In the genomic region with DNA sequence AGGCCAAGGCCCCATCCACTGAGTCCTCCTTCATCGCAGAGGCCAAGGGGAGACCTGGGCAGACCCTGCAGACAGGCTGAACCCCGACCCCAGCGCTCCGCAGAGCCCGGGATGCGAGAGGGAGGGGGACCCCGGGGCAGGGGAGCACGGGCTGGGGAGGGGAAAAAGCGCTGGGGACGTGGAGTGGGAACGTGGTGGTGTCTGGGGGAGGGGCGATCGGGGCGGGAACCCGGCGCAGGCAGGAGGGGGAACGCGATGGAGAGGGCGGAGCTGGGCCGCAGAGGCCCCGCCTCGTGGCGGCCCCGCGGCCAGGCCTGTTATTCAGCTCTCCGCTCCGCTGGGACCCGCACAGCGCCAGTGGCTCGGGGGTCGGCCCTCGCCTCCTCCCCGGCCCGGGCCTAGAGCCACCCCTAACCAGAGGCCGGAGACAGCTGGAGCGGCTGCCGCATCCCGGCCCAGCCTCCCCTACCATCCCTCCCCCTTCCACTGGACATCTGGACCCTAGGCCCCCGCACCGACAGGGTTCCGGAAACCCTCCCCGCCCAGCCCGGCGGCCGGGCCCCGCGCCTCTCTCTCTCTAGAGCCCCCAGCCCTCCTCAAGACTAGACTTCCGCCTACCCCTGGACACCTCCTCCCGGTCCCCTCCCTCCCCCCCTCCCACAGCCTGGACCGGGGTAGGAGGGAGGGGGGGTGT, we compare ENCODE assay signal across 8 cellular contexts. TPM values are rescaled to one million over a fixed set of nuclear protein-coding genes. Genes with fewer than 3 reads are reported as not detected.
DNase-seq lines count a peak whose midpoint lies in the region; ATAC-seq and TF ChIP-seq lines count a peak whose summit lies in the region.

Gene ARHGEF25, plus strand, starts transcription at position 320 of the 694 bp plus-strand sequence. CDS start 460 bp downstream, outside the sequence.

- peak within 1 kb of the TSS; percentile 79 for H3K4me2 ChIP-seq in parathyroid adenoma (ENCODE audit: low read length)

- H3K9ac ChIP-seq in adipocyte (ENCODE audit: low read length) (peak within 1 kb of the TSS; percentile 67), parathyroid adenoma (peak within 1 kb of the TSS; percentile 37)

- H3K27ac ChIP-seq in heart left ventricle, result peak within 1 kb of the TSS; percentile 43 to 96 (median 85)
- H3K27ac ChIP-seq in parathyroid adenoma, result peak within 1 kb of the TSS; percentile 17

- peak; percentile 64 for DNase-seq in GM06990 (ENCODE audit: extremely low read depth, insufficient read length)
- peak; percentile 81 for DNase-seq in adipocyte (ENCODE audit: low read depth)
- DNase-seq in heart left ventricle, result peak; percentile 87 to 91 (median 88)
- DNase-seq in KG1 (lab: John Stamatoyannopoulos, UW), result no peak
- DNase-seq in foreskin melanocyte, result no peak

- TF ChIP-seq CTCF in GM06990 (IDR thresholded peaks at IDR 0.05; ENCODE audit: insufficient read depth, low read length, poor library complexity, severe bottlenecking), result no peak
- no peak for TF ChIP-seq CTCF in heart left ventricle (IDR thresholded peaks at IDR 0.05)
- TF ChIP-seq CTCF in parathyroid adenoma (IDR thresholded peaks at IDR 0.05), result no peak

- peak in 1 of 2 donors; percentile 89 for TF ChIP-seq POLR2A in heart left ventricle (IDR thresholded peaks at IDR 0.05)

- H3K4me3 ChIP-seq in GM06990 (replicated peaks; ENCODE audit: low read depth, low read length) (peak within 1 kb of the TSS; percentile 66), adipocyte (ENCODE audit: low read length) (peak within 1 kb of the TSS; percentile 66), heart left ventricle (peak within 1 kb of the TSS; percentile 59 to 83 (median 70)), parathyroid adenoma (ENCODE audit: low read depth, low read length) (peak within 1 kb of the TSS; percentile 65)

- WGBS in heart left ventricle, 4 donors, result 0 to 2% (median 1%) methylated on average over 19 to 50 of the region's 50 CpGs

- peak within 1 kb of the TSS; percentile 90 for H2AFZ ChIP-seq in parathyroid adenoma

- no peaks in the 10 kb centered on the region for H3K27me3 ChIP-seq in GM06990 (replicated peaks; ENCODE audit: control insufficient read depth, insufficient read depth, low read length)
- peaks cover 37% of the 10 kb centered on the region for H3K27me3 ChIP-seq in adipocyte (replicated peaks; ENCODE audit: control insufficient read depth, insufficient read depth, low read length)
- peaks cover 0 to 25% (median 0%) of the 10 kb centered on the region in 9 donors for H3K27me3 ChIP-seq in heart left ventricle
- no peaks in the 10 kb centered on the region for H3K27me3 ChIP-seq in parathyroid adenoma (ENCODE audit: control insufficient read depth, insufficient read depth, low read length)

- H3K79me2 ChIP-seq in parathyroid adenoma, result no peaks in the 10 kb centered on the region

- peak; percentile 44 for ATAC-seq in HG02884 (IDR thresholded peaks at IDR 0.05; ENCODE audit: unreplicated experiment)
- ATAC-seq in heart left ventricle, result peak; percentile 49 to 90 (median 88)

- H3K9me3 ChIP-seq in adipocyte (ENCODE audit: control insufficient read depth, low read length) (no peaks in the 10 kb centered on the region), heart left ventricle (no peaks in the 10 kb centered on the region), parathyroid adenoma (ENCODE audit: control insufficient read depth, low read length) (no peaks in the 10 kb centered on the region)

- H3K36me3 ChIP-seq in GM06990 (ENCODE audit: control insufficient read depth, insufficient read depth, low read length) (peaks cover 4% of the 10 kb centered on the region), adipocyte (ENCODE audit: control insufficient read depth, insufficient read depth, low read length, severe bottlenecking) (no peaks in the 10 kb centered on the region), heart left ventricle (peaks cover 0 to 47% (median 18%) of the 10 kb centered on the region in 9 donors), parathyroid adenoma (ENCODE audit: control insufficient read depth, insufficient read depth, low read length) (no peaks in the 10 kb centered on the region)

- H3K4me1 ChIP-seq in adipocyte (ENCODE audit: control insufficient read depth, insufficient read depth, low read length) (peaks cover 14% of the 10 kb centered on the region), heart left ventricle (peaks cover 0 to 77% (median 21%) of the 10 kb centered on the region in 12 donors), parathyroid adenoma (peaks cover 4% of the 10 kb centered on the region)

- intact Hi-C loops in heart left ventricle (cut with DNase I), result no loop called here

TF ChIP-seq in PFSK-1, 5 proteins besides CTCF, POLR2A, EP300 and RAD21:
- peak; percentile 56; the same call in 1 of the 2 replicates for TF ChIP-seq POLR2AphosphoS5 (IDR thresholded peaks at IDR 0.05; ENCODE audit: low read depth, low read length)
- TF ChIP-seq SIN3A (IDR thresholded peaks at IDR 0.05; ENCODE audit: borderline replicate concordance, insufficient read depth, low read length), result no peak

RNA-seq across cellular contexts. Expression of gene ARHGEF25, which starts in this region (rescaled TPM):
- polyA plus RNA-seq in PFSK-1 (2012; ENCODE audit: insufficient read length, low read depth), result 6.4 TPM
- 10 to 100 TPM in 4 of 9 donors, 1 to 10 TPM in 5; 5.5 to 11.5 (median 9.5) TPM for total RNA-seq in heart left ventricle
- polyA plus RNA-seq in heart left ventricle, result 10 to 100 TPM; 10.2 to 20.3 TPM

Comparison
In these comparisons a context has a peak if more than half of its experiments do, and no peak if none do; other contexts are left out.
1. DNase-seq: peak in GM06990 (single experiment), adipocyte (single experiment) and heart left ventricle (5 of 5); none in KG1 (single experiment) and foreskin melanocyte (single experiment).
2. Peak in every context shown above with its lines, with median percentiles within 50 percentile points of each other: H3K4me3 ChIP-seq.